ENCODE assay signal across 10 cellular contexts in genomic region chr10:22477365-22478287, GRCh38.
DNase-seq lines count a peak whose midpoint lies in the region; ATAC-seq and TF ChIP-seq lines count a peak whose summit lies in the region.
"Had no signal": no experiment of that assay in that cellular context is flagged by ENCODE, and none has a peak within 500 bp of the region (broad histone marks: within the 10 kb centered on the region; RNA-seq: fewer than 3 reads in every experiment).

No MANE protein-coding gene starts in this region.

- no peak overlapping the region for H3K4ac ChIP-seq in neuronal stem cell (ENCODE audit: low read length)

- peak overlapping the region; percentile 23 for H2AFZ ChIP-seq in neuronal stem cell (ENCODE audit: low read length)

- peak overlapping the region; percentile 93 for H3K18ac ChIP-seq in neuronal stem cell (ENCODE audit: low read length)

- no peak overlapping the region for H3K23ac ChIP-seq in neuronal stem cell (ENCODE audit: low read depth, low read length, poor library complexity)

- ATAC-seq in GM19438 (IDR thresholded peaks at IDR 0.05; ENCODE audit: low read depth, unreplicated experiment) = peak; percentile 56
- ATAC-seq in HG03280 (IDR thresholded peaks at IDR 0.05; ENCODE audit: unreplicated experiment) = peak; percentile 64
- ATAC-seq in omental fat pad (ENCODE audit: low FRiP score) = no peak

- peaks cover 0 to 10% of the 10 kb centered on the region in 2 donors for H3K9me3 ChIP-seq in neuronal stem cell (replicated peaks in 1 of 2; ENCODE audit: control insufficient read depth in 2 of 2, insufficient read depth in 1 of 2, low read depth in 1 of 2, low read length in 2 of 2)

- no peak overlapping the region for H4K91ac ChIP-seq in neuronal stem cell (ENCODE audit: low read depth, low read length, poor library complexity)

- DNase-seq in erythroblast (lab: John Stamatoyannopoulos, UW) (peak; percentile 15 to 34), neuronal stem cell (ENCODE audit: low spot score) (peak; percentile 57), AG08395 (ENCODE audit: low spot score) (no peak), COR-L47 (lab: John Stamatoyannopoulos, UW) (no peak), omental fat pad (ENCODE audit: low spot score) (no peak)
- DNase-seq: amygdala, NCI-H187 treated with DMSO at 0.1 percent for 48 hours, T-helper 2 cell had no signal

- peak overlapping the region; percentile 77 for H2BK15ac ChIP-seq in neuronal stem cell (ENCODE audit: low read length)

- H3K4me2 ChIP-seq in neuronal stem cell (ENCODE audit: insufficient read depth, low read length, poor library complexity, severe bottlenecking) = peak overlapping the region; percentile 80

- no peaks in the 10 kb centered on the region for H3K36me3 ChIP-seq in neuronal stem cell (replicated peaks in 1 of 2; ENCODE audit: control insufficient read depth in 2 of 2, insufficient read depth in 2 of 2, low read length in 2 of 2)

- H3K4me3 ChIP-seq in neuronal stem cell (ENCODE audit: low read length in 2 of 2) = peak overlapping the region in 1 of 2 donors; percentile 68

- no CpG with 5 or more reads among the region's 70 CpGs for WGBS in neuronal stem cell (ENCODE audit: extremely low coverage in 2 of 2, insufficient read length in 2 of 2, insufficient replicate concordance in 1 of 2), 2 donors

- no peak for TF ChIP-seq CTCF in omental fat pad (IDR thresholded peaks at IDR 0.05)

- H2BK12ac ChIP-seq in neuronal stem cell (ENCODE audit: low read length) = no peak overlapping the region

- no peak overlapping the region for H2BK120ac ChIP-seq in neuronal stem cell (ENCODE audit: low read depth, low read length)

- H3K14ac ChIP-seq in neuronal stem cell (ENCODE audit: low read length) = no peak overlapping the region

- no peak for TF ChIP-seq POLR2A in erythroblast (IDR thresholded peaks at IDR 0.05; ENCODE audit: low read length)

- H4K8ac ChIP-seq in neuronal stem cell (ENCODE audit: low read depth, low read length) = peak overlapping the region; percentile 70

- H3K79me1 ChIP-seq in neuronal stem cell (ENCODE audit: low read depth, low read length) = no peaks in the 10 kb centered on the region

- peaks cover 2 to 4% of the 10 kb centered on the region in 2 donors for H3K4me1 ChIP-seq in neuronal stem cell (ENCODE audit: control insufficient read depth in 2 of 2, insufficient read depth in 1 of 2, low read depth in 1 of 2, low read length in 2 of 2)

- H3K9ac ChIP-seq in neuronal stem cell (ENCODE audit: low read depth, low read length, poor library complexity) = peak overlapping the region; percentile 80

- H2AK5ac ChIP-seq in neuronal stem cell (ENCODE audit: low read depth, low read length) = no peak overlapping the region

- H3K27me3 ChIP-seq in neuronal stem cell (ENCODE audit: control insufficient read depth in 3 of 3, insufficient read depth in 3 of 3, low read depth in 1 of 3, low read length in 3 of 3) = peaks cover 4 to 92% (median 48%) of the 10 kb centered on the region in 3 experiments

- H3K27ac ChIP-seq in neuronal stem cell (replicated peaks; ENCODE audit: low read length) = no peak overlapping the region

- peak overlapping the region; percentile 62 for H2BK5ac ChIP-seq in neuronal stem cell (ENCODE audit: low read length)

Comparison
In these comparisons a context has a peak if more than half of its experiments do, and no peak if none do; other contexts are left out.
1. DNase-seq: peak in erythroblast (2 of 2) and neuronal stem cell (single experiment); none in AG08395 (single experiment), COR-L47 (single experiment) and omental fat pad (single experiment).